In the genomic region with DNA sequence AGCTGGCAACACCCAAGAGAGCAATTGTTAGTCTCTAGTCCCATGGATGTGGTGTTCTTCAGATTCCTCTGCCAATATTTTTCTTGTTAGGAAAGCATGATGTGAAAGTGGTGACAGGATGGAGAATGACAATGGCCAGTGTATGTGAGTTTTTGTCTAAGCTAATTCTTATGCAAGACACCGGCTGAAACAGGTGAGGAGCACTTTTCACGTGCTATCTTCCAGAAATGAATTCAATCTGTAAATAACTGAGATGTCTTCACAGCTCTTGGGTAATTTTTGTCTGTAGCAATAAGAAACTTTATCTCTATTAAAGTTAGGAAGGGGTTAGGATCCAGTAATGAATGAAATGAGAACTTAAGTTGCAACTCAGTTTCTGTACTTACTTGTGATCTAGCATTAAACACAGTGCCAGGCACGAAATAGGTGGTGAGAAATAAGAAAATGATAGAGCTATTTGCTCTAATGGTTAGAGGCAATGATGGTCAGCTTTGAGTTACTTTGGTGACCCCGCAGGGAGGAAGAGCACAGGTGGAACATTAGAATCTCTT, we compare ENCODE assay signal across 1 cellular context.
TF ChIP-seq lines count a peak whose summit lies in the region.

No MANE protein-coding gene starts in this region.

TF ChIP-seq in SK-N-SH treated with all-trans-retinoic acid at 6 μM for 48 hours, 23 proteins besides CTCF, POLR2A, EP300 and RAD21 (continued from another document):
- TF ChIP-seq CREB5 (CRISPR knock-in tag; IDR thresholded peaks at IDR 0.05; ENCODE audit: low read depth) = no peak
- TF ChIP-seq OSR1 (CRISPR knock-in tag; IDR thresholded peaks at IDR 0.05) = no peak
- TF ChIP-seq ZFP30 (CRISPR knock-in tag; IDR thresholded peaks at IDR 0.05) = no peak
- TF ChIP-seq ARNTL (CRISPR knock-in tag; IDR thresholded peaks at IDR 0.05; ENCODE audit: borderline replicate concordance, low read depth) = no peak
- TF ChIP-seq ESRRG (CRISPR knock-in tag; IDR thresholded peaks at IDR 0.05) = no peak
- TF ChIP-seq PPARA (CRISPR knock-in tag; IDR thresholded peaks at IDR 0.05; ENCODE audit: borderline replicate concordance) = no peak
- no peak for TF ChIP-seq RARB (CRISPR knock-in tag; IDR thresholded peaks at IDR 0.05)
- no peak for TF ChIP-seq TCF4 (CRISPR knock-in tag; IDR thresholded peaks at IDR 0.05; ENCODE audit: borderline replicate concordance)
- no peak for TF ChIP-seq TSHZ2 (CRISPR knock-in tag; IDR thresholded peaks at IDR 0.05)
TF ChIP-seq in SK-N-SH treated with all-trans-retinoic acid at 6 μM for 48 hours: peak in this region for 0.
